15 cellular contexts compared by ENCODE assay signal in the genomic region with DNA sequence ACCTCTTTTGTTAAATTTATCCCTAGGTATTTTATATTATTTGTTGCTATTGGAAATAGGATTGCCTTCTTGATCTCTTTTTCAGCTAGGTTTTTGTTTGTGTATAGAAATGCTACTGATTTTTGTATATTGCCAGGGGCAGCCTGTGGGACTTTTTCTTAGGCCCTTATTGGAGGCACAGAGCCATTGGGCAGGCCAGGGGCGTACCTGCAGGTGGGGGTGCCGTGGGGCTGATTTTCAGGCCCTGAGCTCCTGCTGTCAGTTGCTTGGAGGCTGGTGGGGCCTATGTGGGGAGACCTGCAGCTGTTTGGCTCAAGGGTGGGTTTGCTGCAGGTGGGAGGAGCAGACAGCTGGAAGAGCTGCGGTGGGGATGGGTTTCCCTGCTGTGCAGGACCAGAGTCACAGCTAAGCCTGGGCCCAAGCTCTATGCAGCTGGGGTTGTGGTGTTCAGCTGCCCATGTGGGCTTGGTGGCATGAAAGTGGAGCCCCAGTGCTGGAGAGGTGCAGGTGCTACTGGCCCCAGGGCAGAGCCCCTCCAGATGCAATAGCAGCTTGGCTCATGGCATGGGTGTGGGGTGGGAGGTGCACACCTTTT. TPM values are rescaled to one million over a fixed set of nuclear protein-coding genes. Genes with fewer than 3 reads are reported as not detected.
DNase-seq lines count a peak whose midpoint lies in the region; ATAC-seq and TF ChIP-seq lines count a peak whose summit lies in the region.
"Had no signal": no experiment of that assay in that cellular context is flagged by ENCODE, and none has a peak within 500 bp of the region (broad histone marks: within the 10 kb centered on the region; RNA-seq: fewer than 3 reads in every experiment).

No MANE protein-coding gene starts in this region.

- no peaks in the 10 kb centered on the region for H3K36me3 Mint-ChIP-seq in neural crest cell (ENCODE audit: low read depth)
- H3K36me3 Mint-ChIP-seq in HFFc6 (ENCODE audit: low read depth) = no peaks in the 10 kb centered on the region
- H3K36me3 Mint-ChIP-seq: CD8-positive, alpha-beta memory T cell had no signal

- peak overlapping the region in 6 of 11 experiments; percentile 2 to 47 (median 36); a peak in 10 of 22 replicates for H3K4me2 ChIP-seq in BLaER1 treated with 17β-estradiol and CSF1 and Interleukin-3, amounts not matched to agents 10 nM and 100 nM
- H3K4me2 ChIP-seq: A549, KMS-11 had no signal

- H3K27me3 ChIP-seq in BLaER1 treated with 17β-estradiol and CSF1 and Interleukin-3, amounts not matched to agents 10 nM and 100 nM = no peaks in the 10 kb centered on the region
- no peaks in the 10 kb centered on the region for H3K27me3 ChIP-seq in H7 (ENCODE audit: control insufficient read depth, insufficient read depth, low read length)

- H3K4me1 Mint-ChIP-seq in neural crest cell = peaks cover 4% of the 10 kb centered on the region
- H3K4me1 Mint-ChIP-seq in HFFc6 (ENCODE audit: low read depth) = no peaks in the 10 kb centered on the region
- H3K4me1 Mint-ChIP-seq: CD8-positive, alpha-beta memory T cell had no signal

- peak overlapping the region; percentile 3 for H3K4me3 Mint-ChIP-seq in neural crest cell
- H3K4me3 Mint-ChIP-seq in HFFc6 = no peak overlapping the region
- H3K4me3 Mint-ChIP-seq: CD8-positive, alpha-beta memory T cell had no signal

- H3K9ac ChIP-seq in BLaER1 treated with 17β-estradiol and CSF1 and Interleukin-3, amounts not matched to agents 10 nM and 100 nM = no peak overlapping the region
- H3K9ac ChIP-seq: KMS-11 had no signal

- ATAC-seq in GM18498 (IDR thresholded peaks at IDR 0.05; ENCODE audit: unreplicated experiment) = no peak
- ATAC-seq: A549 had no signal

- no peak overlapping the region for H3K27ac Mint-ChIP-seq in neural crest cell (ENCODE audit: unreplicated experiment)
- no peak overlapping the region for H3K27ac Mint-ChIP-seq in HFFc6

- H3K4me1 ChIP-seq in BLaER1 treated with 17β-estradiol and CSF1 and Interleukin-3, amounts not matched to agents 10 nM and 100 nM = peaks cover 5 to 39% (median 27%) of the 10 kb centered on the region in 10 experiments
- H3K4me1 ChIP-seq: A549, BE2C, Caco-2 had no signal

- no peaks in the 10 kb centered on the region for H4K20me1 ChIP-seq in BLaER1 treated with 17β-estradiol and CSF1 and Interleukin-3, amounts not matched to agents 10 nM and 100 nM

- H3K36me3 ChIP-seq in BLaER1 treated with 17β-estradiol and CSF1 and Interleukin-3, amounts not matched to agents 10 nM and 100 nM = no peaks in the 10 kb centered on the region
- H3K36me3 ChIP-seq in H7 (replicated peaks; ENCODE audit: control insufficient read depth, insufficient read depth, low read length) = no peaks in the 10 kb centered on the region
- H3K36me3 ChIP-seq: BE2C had no signal

- peak; percentile 30 for DNase-seq in H7
- DNase-seq in RPMI8226 = peak; percentile 25
- DNase-seq in neural crest cell (ENCODE audit: low read depth, low spot score) = no peak
- no peak for DNase-seq in GOT3 (lab: John Stamatoyannopoulos, UW)
- no peak for DNase-seq in HFFc6
- DNase-seq in occipital lobe (lab: John Stamatoyannopoulos, UW) = no peak
- DNase-seq: BE2C, Caco-2, DMS53, IMR-90 had no signal

- H3K27ac ChIP-seq in BLaER1 treated with 17β-estradiol and CSF1 and Interleukin-3, amounts not matched to agents 10 nM and 100 nM = no peak overlapping the region
- H3K27ac ChIP-seq: A549, KMS-11 had no signal

- no peaks in the 10 kb centered on the region for H3K9me3 Mint-ChIP-seq in neural crest cell
- no peaks in the 10 kb centered on the region for H3K9me3 Mint-ChIP-seq in HFFc6
- H3K9me3 Mint-ChIP-seq: CD8-positive, alpha-beta memory T cell had no signal

- H3K27me3 Mint-ChIP-seq in neural crest cell (ENCODE audit: low read depth) = peaks cover 25% of the 10 kb centered on the region
- peaks cover 33% of the 10 kb centered on the region for H3K27me3 Mint-ChIP-seq in HFFc6 (ENCODE audit: insufficient read depth)

- H3K9me3 ChIP-seq in BLaER1 treated with 17β-estradiol and CSF1 and Interleukin-3, amounts not matched to agents 10 nM and 100 nM (replicated peaks in 1 of 11) = no peaks in the 10 kb centered on the region
- H3K9me3 ChIP-seq: BE2C, Caco-2 had no signal

- H3K4me3 ChIP-seq in BLaER1 treated with 17β-estradiol and CSF1 and Interleukin-3, amounts not matched to agents 10 nM and 100 nM = no peak overlapping the region
- no peak overlapping the region for H3K4me3 ChIP-seq in H7 (ENCODE audit: insufficient read depth, low read depth, low read length)
- H3K4me3 ChIP-seq: A549 had no signal

- TF ChIP-seq CTCF in neural crest cell (conservative IDR thresholded peaks at IDR 0.05) = no peak
- TF ChIP-seq CTCF in HFFc6 (IDR thresholded peaks at IDR 0.05) = no peak

RNA-seq across cellular contexts. Expression of a gene that starts 7.4 kb away (rescaled TPM):
- total RNA-seq in H7 (2014; rRNA removed; shearing (Covaris generic)) = 171 and 173 TPM in 2 replicates
- total RNA-seq in neural crest cell = 95.1 and 103 TPM in 2 replicates
- total RNA-seq in HFFc6 (2021; fragmentation: NEBNext Ultra II Directional; extraction: Animal tissue kit (Norgen Biotek cat#: 25700)) = 100 to 1,000 TPM; 119 to 164 (median 143) TPM
- 101 TPM for total RNA-seq in occipital lobe

RNA-seq across cellular contexts. Expression of a gene that starts 57.5 kb away (rescaled TPM):
- total RNA-seq in H7 (2014; rRNA removed; shearing (Covaris generic)) = 15.1 and 27.1 TPM in 2 replicates
- total RNA-seq in neural crest cell (2.9 and 5.6 TPM in 2 replicates), occipital lobe (not detected)
- total RNA-seq in HFFc6 (2021; fragmentation: NEBNext Ultra II Directional; extraction: Animal tissue kit (Norgen Biotek cat#: 25700)) = 1,000 to 10,000 TPM; 2,350 to 4,507 (median 3,883) TPM
- total RNA-seq: IMR-90 had no signal

Comparison
In these comparisons a context has a peak if more than half of its experiments do, and no peak if none do; other contexts are left out.
1. DNase-seq: peak in H7 (single experiment) and RPMI8226 (single experiment); none in neural crest cell (single experiment), GOT3 (single experiment), HFFc6 (single experiment) and occipital lobe (single experiment).
2. RNA of a gene that starts 57.5 kb away (total RNA-seq): 2,350 to 4,507 TPM in HFFc6; 15.1 to 27.1 TPM in H7, 2.9 to 5.6 TPM in neural crest cell and not detected in occipital lobe (single experiment); every median in the first group is over 10 times any median in the second.